20 cellular contexts compared by ENCODE assay signal in the genomic region with DNA sequence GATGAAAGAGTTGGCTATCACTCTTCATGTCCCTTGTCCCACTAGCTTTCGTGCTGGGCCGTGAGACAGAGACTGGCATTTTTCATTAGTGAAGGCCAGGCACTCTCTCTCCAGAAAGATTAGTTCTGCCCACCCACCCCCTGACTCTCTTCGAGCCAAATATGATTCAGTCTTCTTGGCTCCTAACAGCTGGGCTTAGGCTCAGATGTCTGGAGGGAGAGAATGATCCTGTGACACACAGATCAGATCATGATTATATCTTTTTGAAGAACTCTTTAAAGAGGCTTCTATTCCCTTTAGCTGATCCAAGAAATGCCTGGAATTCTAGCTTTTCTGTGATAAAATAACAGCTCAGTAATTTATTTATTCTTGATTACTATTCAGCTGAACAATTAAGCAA. TPM values are rescaled to one million over a fixed set of nuclear protein-coding genes. Genes with fewer than 3 reads are reported as not detected.
DNase-seq lines count a peak whose midpoint lies in the region; ATAC-seq, FAIRE-seq and TF ChIP-seq lines count a peak whose summit lies in the region.
"Had no signal": no experiment of that assay in that cellular context is flagged by ENCODE, and none has a peak within 500 bp of the region (broad histone marks: within the 10 kb centered on the region; RNA-seq: fewer than 3 reads in every experiment).

No MANE protein-coding gene starts in this region.

- H3K27ac ChIP-seq in AG04450 (ENCODE audit: low read depth, low read length): no peak overlapping the region
- H3K27ac ChIP-seq: stomach, vagina had no signal

- peaks cover 3% of the 10 kb centered on the region; the same call in 1 of the 2 replicates for H3K9me3 ChIP-seq in AG04450 (ENCODE audit: control insufficient read depth, insufficient read depth, low read length)
- H3K9me3 ChIP-seq: stomach, vagina had no signal

- H3K4me3 ChIP-seq in AG04450 (ENCODE audit: low read depth, low read length): no peak overlapping the region
- no peak overlapping the region for H3K4me3 ChIP-seq in cardiac fibroblast (replicated peaks in 1 of 2; ENCODE audit: low read depth in 2 of 2, low read length in 2 of 2)
- H3K4me3 ChIP-seq: stomach, vagina had no signal

- peak; percentile 26 for DNase-seq in AG04450 (ENCODE audit: low read depth, low spot score)
- DNase-seq in HFFc6: peak; percentile 26
- peak; percentile 38 to 46 for DNase-seq in cardiac fibroblast (ENCODE audit: low read depth in 2 of 2)
- DNase-seq in myocyte (ENCODE audit: low read depth): peak; percentile 88
- no peak for DNase-seq in GM19239 (ENCODE audit: insufficient read length, low spot score)
- no peak for DNase-seq in HuH-7 (ENCODE audit: low spot score)
- DNase-seq in hippocampal formation (lab: John Stamatoyannopoulos, UW): no peak
- DNase-seq: activated CD4-positive, alpha-beta memory T cell treated with anti-CD3 and anti-CD28 coated beads for 36 hours; cerebellar nuclear complex; H7; mammary epithelial cell; NCI-H187; NCI-H510A; PC-3; retina; stomach had no signal

- no peaks in the 10 kb centered on the region for H3K27me3 ChIP-seq in AG04450 (ENCODE audit: control insufficient read depth, insufficient read depth, low read length)
- H3K27me3 ChIP-seq: stomach, vagina had no signal

- ATAC-seq in HG03159 (IDR thresholded peaks at IDR 0.05; ENCODE audit: unreplicated experiment): no peak
- ATAC-seq: PC-3 had no signal

- POLR2A ChIA-PET in AG04450 (lab: Yijun Ruan, JAX): interaction anchor here (0.5 kb wide), 1 partner anchor 205 kb away, joined by 5 read pairs; no protein-coding TSS in a partner anchor

- CTCF ChIA-PET in AG04450 (lab: Charles Lee): no interaction called here

- H3K9me3 Mint-ChIP-seq in HFFc6: no peaks in the 10 kb centered on the region; the same call in 1 of the 2 replicates

- no peak for FAIRE-seq in GM19239 (lab: Jason Lieb, UNC)
- FAIRE-seq: D721Med, HTR-8/SVneo had no signal

- H3K4me1 Mint-ChIP-seq in HFFc6 (ENCODE audit: low read depth): peaks cover 45% of the 10 kb centered on the region

- 0 out of 2 replicates have a peak, but pooled peaks cover 4% of the 10 kb centered on the region for H3K36me3 Mint-ChIP-seq in HFFc6 (ENCODE audit: low read depth)

- TF ChIP-seq CTCF in AG04450 (IDR thresholded peaks at IDR 0.05; ENCODE audit: low read depth, low read length) (no peak), HFFc6 (IDR thresholded peaks at IDR 0.05) (no peak), cardiac fibroblast (IDR thresholded peaks at IDR 0.05; ENCODE audit: low read depth, low read length) (no peak)

- no peak overlapping the region for H3K4me3 Mint-ChIP-seq in HFFc6
- H3K4me3 Mint-ChIP-seq: activated CD4-positive, alpha-beta memory T cell treated with anti-CD3 and anti-CD28 coated beads for 36 hours had no signal

- H3K27ac Mint-ChIP-seq in HFFc6: no peak overlapping the region
- H3K27ac Mint-ChIP-seq: activated CD4-positive, alpha-beta memory T cell treated with anti-CD3 and anti-CD28 coated beads for 36 hours had no signal

- H3K27me3 Mint-ChIP-seq in HFFc6 (ENCODE audit: insufficient read depth): peaks cover 9% of the 10 kb centered on the region
- H3K27me3 Mint-ChIP-seq: activated CD4-positive, alpha-beta memory T cell treated with anti-CD3 and anti-CD28 coated beads for 36 hours had no signal

RNA-seq across cellular contexts. Expression of gene GNG2, which starts 5.2 kb away (rescaled TPM):
- polyA plus RNA-seq in AG04450 (2011; rRNA removed): 59.3 and 83.9 TPM in 2 replicates
- polyA minus RNA-seq in AG04450 (2011; rRNA and poly(A)+ RNA removed): 38.9 and 54.9 TPM in 2 replicates
- 1 to 10 TPM; 2.4 to 6.0 (median 2.8) TPM for total RNA-seq in HFFc6 (2021; fragmentation: NEBNext Ultra II Directional; extraction: Animal tissue kit (Norgen Biotek cat#: 25700))
- total RNA-seq in myocyte: 14.6 and 16.6 TPM in 2 replicates
- polyA plus RNA-seq in myocyte (2012): 9.7 TPM

Comparison
In these comparisons a context has a peak if more than half of its experiments do, and no peak if none do; other contexts are left out.
1. DNase-seq: peak in AG04450 (single experiment), HFFc6 (single experiment), cardiac fibroblast (2 of 2) and myocyte (single experiment); none in GM19239 (single experiment), HuH-7 (single experiment) and hippocampal formation (0 of 2).